Comparison of ENCODE assay signal across 12 cellular contexts in the genomic region with DNA sequence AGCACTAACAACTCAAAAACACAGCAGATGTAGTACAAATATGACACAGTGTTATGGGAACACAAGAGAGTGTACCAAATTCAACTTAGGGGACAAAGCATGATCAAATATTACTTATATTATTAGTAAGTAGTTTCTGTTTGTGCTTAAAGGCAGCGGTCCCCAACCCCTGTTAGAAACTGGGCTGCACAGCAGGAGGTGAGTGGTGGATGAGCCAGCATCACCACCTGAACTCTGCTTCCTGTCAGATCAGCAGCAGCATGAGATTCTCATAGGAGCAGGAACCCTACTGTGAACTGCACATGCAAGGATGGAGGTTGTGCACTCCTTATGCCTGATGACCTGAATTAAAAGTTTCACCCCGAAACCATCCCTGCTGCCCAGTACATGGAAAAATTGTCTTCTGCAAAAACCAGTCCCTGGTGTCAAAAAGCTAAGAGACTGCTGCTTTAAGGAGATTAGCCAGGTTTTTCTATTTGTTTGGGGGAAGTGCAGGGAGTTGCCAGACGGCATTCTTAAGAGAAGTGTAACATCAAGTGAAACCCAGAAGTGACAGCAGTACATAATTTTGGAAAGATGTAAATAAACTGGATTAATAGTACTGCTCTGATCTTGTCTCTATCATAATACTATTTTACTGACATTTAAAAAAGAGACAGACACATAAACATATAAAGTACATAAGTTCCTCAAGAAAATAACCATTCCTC. TPM values are rescaled to one million over a fixed set of nuclear protein-coding genes. Genes with fewer than 3 reads are reported as not detected.
DNase-seq lines count a peak whose midpoint lies in the region; ATAC-seq and TF ChIP-seq lines count a peak whose summit lies in the region.
"Had no signal": no experiment of that assay in that cellular context is flagged by ENCODE, and none has a peak within 500 bp of the region (broad histone marks: within the 10 kb centered on the region; RNA-seq: fewer than 3 reads in every experiment).

No MANE protein-coding gene starts in this region.

- no peaks in the 10 kb centered on the region for H3K9me3 ChIP-seq in endodermal cell (ENCODE audit: control insufficient read depth, low read length)
- no peaks in the 10 kb centered on the region for H3K9me3 ChIP-seq in suprapubic skin
- H3K9me3 ChIP-seq: tibial artery had no signal

- no peak overlapping the region for H3K9ac ChIP-seq in endodermal cell (ENCODE audit: extremely low read depth, low read length, poor library complexity, severe bottlenecking)

- H3K4me3 ChIP-seq in endodermal cell (ENCODE audit: low read length) = no peak overlapping the region
- H3K4me3 ChIP-seq in suprapubic skin = no peak overlapping the region
- no peak overlapping the region for H3K4me3 ChIP-seq in foreskin fibroblast (ENCODE audit: low read depth in 1 of 2, low read length in 2 of 2)
- H3K4me3 ChIP-seq: SK-N-MC, tibial artery had no signal

- no peak for TF ChIP-seq EP300 in suprapubic skin (IDR thresholded peaks at IDR 0.05)

- no peak overlapping the region for H3K4me3 Mint-ChIP-seq in endodermal cell
- H3K4me3 Mint-ChIP-seq: dendritic cell treated with granulocyte-macrophage colony-stimulating factor and Interleukin-4, amounts not matched to agents 40 ng/mL and 50 ng/mL, for 4 days; naive B cell had no signal

- peak; percentile 69 for ATAC-seq in GM18505 (IDR thresholded peaks at IDR 0.05; ENCODE audit: unreplicated experiment)
- peak; percentile 68 for ATAC-seq in GM21367 (IDR thresholded peaks at IDR 0.05; ENCODE audit: unreplicated experiment)
- peak; percentile 44 for ATAC-seq in HG03469 (IDR thresholded peaks at IDR 0.05; ENCODE audit: unreplicated experiment)
- ATAC-seq in HG03135 (IDR thresholded peaks at IDR 0.05; ENCODE audit: unreplicated experiment) = no peak

- TF ChIP-seq CTCF in endodermal cell (conservative IDR thresholded peaks at IDR 0.05) (no peak), suprapubic skin (IDR thresholded peaks at IDR 0.05) (no peak), foreskin fibroblast (IDR thresholded peaks at IDR 0.05; ENCODE audit: low read depth, low read length) (no peak)

- H3K36me3 ChIP-seq in endodermal cell (ENCODE audit: control insufficient read depth, insufficient read depth, low read length) (peaks cover 84% of the 10 kb centered on the region), suprapubic skin (peaks cover 58% of the 10 kb centered on the region)

- no peaks in the 10 kb centered on the region for H3K9me3 Mint-ChIP-seq in endodermal cell
- H3K9me3 Mint-ChIP-seq: dendritic cell treated with granulocyte-macrophage colony-stimulating factor and Interleukin-4, amounts not matched to agents 40 ng/mL and 50 ng/mL, for 4 days; naive B cell had no signal

- peaks cover 10% of the 10 kb centered on the region for H3K4me1 Mint-ChIP-seq in endodermal cell

- peaks cover 67% of the 10 kb centered on the region for H3K36me3 Mint-ChIP-seq in endodermal cell (ENCODE audit: low read depth)

- 90 to 100% methylated on average over 2 to 3 of the region's 3 CpGs for WGBS in endodermal cell (ENCODE audit: insufficient coverage in 1 of 2, insufficient read length in 1 of 2), 2 experiments
- 84% methylated on average over 3 of the region's 3 CpGs for WGBS in suprapubic skin

- H3K27ac ChIP-seq in endodermal cell (ENCODE audit: low read depth, low read length) = no peak overlapping the region
- no peak overlapping the region for H3K27ac ChIP-seq in suprapubic skin
- H3K27ac ChIP-seq: SK-N-MC, tibial artery had no signal

- TF ChIP-seq POLR2A in GM18505 (IDR thresholded peaks at IDR 0.05; ENCODE audit: borderline replicate concordance, extremely low read depth, insufficient read depth, insufficient read length) = no peak
- no peak for TF ChIP-seq POLR2A in suprapubic skin (IDR thresholded peaks at IDR 0.05)

- no peaks in the 10 kb centered on the region for H3K27me3 Mint-ChIP-seq in endodermal cell (ENCODE audit: insufficient read depth)
- H3K27me3 Mint-ChIP-seq: dendritic cell treated with granulocyte-macrophage colony-stimulating factor and Interleukin-4, amounts not matched to agents 40 ng/mL and 50 ng/mL, for 4 days; naive B cell had no signal

- peak overlapping the region; percentile 65 for H3K27ac Mint-ChIP-seq in endodermal cell

- no peak for DNase-seq in endodermal cell
- DNase-seq in hippocampal formation (lab: John Stamatoyannopoulos, UW) = no peak
- no peak for DNase-seq in suprapubic skin (ENCODE audit: low spot score in 2 of 2)
- DNase-seq in foreskin fibroblast = no peak
- DNase-seq: naive B cell, tibial artery had no signal

- H3K27me3 ChIP-seq in endodermal cell (ENCODE audit: control insufficient read depth, insufficient read depth, low read length, poor library complexity, severe bottlenecking) = no peaks in the 10 kb centered on the region
- H3K27me3 ChIP-seq in suprapubic skin = no peaks in the 10 kb centered on the region
- H3K27me3 ChIP-seq: tibial artery had no signal

- H3K4me1 ChIP-seq in endodermal cell (ENCODE audit: control insufficient read depth, insufficient read depth, low read length) (no peaks in the 10 kb centered on the region), suprapubic skin (no peaks in the 10 kb centered on the region)
- H3K4me1 ChIP-seq: tibial artery had no signal

RNA-seq across cellular contexts. Expression of a gene that starts 26.7 kb away (rescaled TPM):
- 10 to 100 TPM; 34.3 to 34.4 TPM for total RNA-seq in endodermal cell
- polyA plus RNA-seq in endodermal cell (2013, experiment 1 of 2) = 31.2 TPM
- 38.5 TPM for polyA plus RNA-seq in endodermal cell (2013, experiment 2 of 2)
- 10 to 100 TPM; 27.7 to 50.0 (median 35.6) TPM for total RNA-seq in suprapubic skin
